9 cellular contexts compared by ENCODE assay signal in the genomic region with DNA sequence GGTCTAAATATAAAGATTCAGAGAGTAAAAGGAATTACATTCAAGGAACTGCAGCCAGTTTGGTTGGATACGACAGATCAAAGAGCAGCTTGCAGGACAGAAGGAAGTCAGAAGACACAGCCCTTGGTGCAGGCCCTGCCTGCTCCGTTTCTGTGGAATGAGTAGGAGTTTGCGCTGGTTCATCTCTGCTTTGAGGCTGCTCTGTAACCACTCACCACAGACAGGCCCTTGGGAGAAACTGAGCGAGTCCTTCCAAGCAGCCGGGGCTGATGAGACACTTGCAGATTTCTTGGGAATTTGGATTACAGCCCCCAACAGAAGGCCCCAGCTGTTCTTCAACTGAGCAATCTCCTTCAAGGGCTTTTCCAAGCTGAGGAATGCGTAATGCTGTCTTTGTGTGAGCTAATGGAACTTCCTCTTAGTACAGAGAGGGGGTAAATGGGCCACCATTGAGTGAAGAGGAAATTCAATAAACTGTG. TPM values are rescaled to one million over a fixed set of nuclear protein-coding genes. Genes with fewer than 3 reads are reported as not detected.
DNase-seq lines count a peak whose midpoint lies in the region; ATAC-seq and TF ChIP-seq lines count a peak whose summit lies in the region.
"Had no signal": no experiment of that assay in that cellular context is flagged by ENCODE, and none has a peak within 500 bp of the region (broad histone marks: within the 10 kb centered on the region; RNA-seq: fewer than 3 reads in every experiment).

No MANE protein-coding gene starts in this region.

- 56 to 62% methylated on average over 6 of the region's 6 CpGs for WGBS in aorta, 2 donors

- peak; percentile 75 to 79 for ATAC-seq in activated naive CD4-positive, alpha-beta T cell treated with anti-CD3 and anti-CD28 coated beads, Interleukin-2, amount 50 U/mL, for 72 hours
- ATAC-seq in mucosa of descending colon (peak; percentile 44), aorta (ENCODE audit: low FRiP score) (no peak), HG02973 (IDR thresholded peaks at IDR 0.05; ENCODE audit: unreplicated experiment) (no peak), GM21619 (IDR thresholded peaks at IDR 0.05; ENCODE audit: unreplicated experiment) (no peak)

- peak overlapping the region; percentile 92 to 93 for H3K27ac Mint-ChIP-seq in activated naive CD4-positive, alpha-beta T cell treated with anti-CD3 and anti-CD28 coated beads, Interleukin-2, amount 50 U/mL, for 72 hours

- H3K36me3 ChIP-seq in mucosa of descending colon (ENCODE audit: low read depth) = no peaks in the 10 kb centered on the region
- no peaks in the 10 kb centered on the region for H3K36me3 ChIP-seq in stomach smooth muscle (ENCODE audit: control insufficient read depth in 2 of 2, insufficient read depth in 2 of 2, low read length in 2 of 2)
- H3K36me3 ChIP-seq in aorta (ENCODE audit: control insufficient read depth in 1 of 2, insufficient read depth in 2 of 2, low read length in 1 of 2) = no peaks in the 10 kb centered on the region
- H3K36me3 ChIP-seq: WERI-Rb-1 had no signal

- H3K9me3 ChIP-seq in mucosa of descending colon (no peaks in the 10 kb centered on the region), stomach smooth muscle (ENCODE audit: control insufficient read depth in 2 of 2, low read length in 2 of 2) (peaks cover 3 to 6% of the 10 kb centered on the region in 2 donors), aorta (ENCODE audit: control insufficient read depth, low read length) (peaks cover 2% of the 10 kb centered on the region)

- DNase-seq in SIG-M5 treated with dmso at 0.1 percent for 504 hours (lab: John Stamatoyannopoulos, UW; ENCODE audit: unreplicated experiment) = peak; percentile 57
- no peak for DNase-seq in SIG-M5 (lab: John Stamatoyannopoulos, UW)
- DNase-seq in activated naive CD4-positive, alpha-beta T cell treated with anti-CD3 and anti-CD28 coated beads, Interleukin-2, amount 50 U/mL, for 72 hours (ENCODE audit: low spot score in 2 of 2) = peak; percentile 61 to 75
- peak in 1 of 3 donors; percentile 65 for DNase-seq in mucosa of descending colon
- DNase-seq in aorta = no peak
- DNase-seq: WERI-Rb-1 had no signal

- intact Hi-C loops in mucosa of descending colon (cut with DNase I, micrococcal nuclease) (no loop called here), aorta (cut with DNase I) (no loop called here)

- H3K36me3 Mint-ChIP-seq in activated naive CD4-positive, alpha-beta T cell treated with anti-CD3 and anti-CD28 coated beads, Interleukin-2, amount 50 U/mL, for 72 hours = peaks cover 32 to 35% of the 10 kb centered on the region in 2 donors

- H3K4me1 ChIP-seq in mucosa of descending colon (ENCODE audit: low read depth) (peaks cover 12% of the 10 kb centered on the region), stomach smooth muscle (ENCODE audit: control insufficient read depth, insufficient read depth, low read length) (peaks cover 7% of the 10 kb centered on the region), aorta (ENCODE audit: control insufficient read depth in 1 of 2, insufficient read depth in 2 of 2, low read length in 2 of 2) (no peaks in the 10 kb centered on the region)

- no peak overlapping the region for H3K9ac ChIP-seq in stomach smooth muscle (ENCODE audit: low read length in 2 of 2)

- H3K27ac ChIP-seq in stomach smooth muscle (ENCODE audit: low read length) = peak overlapping the region; percentile 58
- no peak overlapping the region for H3K27ac ChIP-seq in aorta (ENCODE audit: low read depth in 1 of 2, low read length in 2 of 2)
- H3K27ac ChIP-seq: WERI-Rb-1 had no signal

- peaks cover 8 to 12% of the 10 kb centered on the region in 2 donors for H3K9me3 Mint-ChIP-seq in activated naive CD4-positive, alpha-beta T cell treated with anti-CD3 and anti-CD28 coated beads, Interleukin-2, amount 50 U/mL, for 72 hours

- H3K27me3 ChIP-seq in stomach smooth muscle (ENCODE audit: control insufficient read depth in 1 of 2, insufficient read depth in 2 of 2, low read length in 2 of 2) = no peaks in the 10 kb centered on the region
- H3K27me3 ChIP-seq in aorta (ENCODE audit: control insufficient read depth in 1 of 2, insufficient read depth in 2 of 2, low read length in 1 of 2) = no peaks in the 10 kb centered on the region

- TF ChIP-seq CTCF in mucosa of descending colon (IDR thresholded peaks at IDR 0.05) = no peak

- H3K4me3 ChIP-seq in mucosa of descending colon = no peak overlapping the region
- H3K4me3 ChIP-seq in stomach smooth muscle (ENCODE audit: low read length in 2 of 2) = no peak overlapping the region
- H3K4me3 ChIP-seq in aorta (ENCODE audit: low read length in 2 of 2) = no peak overlapping the region

RNA-seq across cellular contexts. Expression of a gene that starts 16.4 kb away (rescaled TPM):
- total RNA-seq in activated naive CD4-positive, alpha-beta T cell treated with anti-CD3 and anti-CD28 coated beads, Interleukin-2, amount 50 U/mL, for 72 hours = 10 to 100 TPM; 31.6 to 32.2 TPM
- total RNA-seq in mucosa of descending colon (10 to 100 TPM in 2 of 3 donors, 1 to 10 TPM in 1; 9.3 to 25.9 (median 12.5) TPM), aorta (10 to 100 TPM; 18.3 to 59.2 TPM)
- 10 to 100 TPM in 1 of 2 donors, 1 to 10 TPM in 1; 1.7 to 10.9 TPM for polyA plus RNA-seq in aorta

Comparison
In these comparisons a context has a peak if more than half of its experiments do, and no peak if none do; other contexts are left out.
1. DNase-seq: peak in SIG-M5 treated with dmso at 0.1 percent for 504 hours (single experiment) and activated naive CD4-positive, alpha-beta T cell treated with anti-CD3 and anti-CD28 coated beads, Interleukin-2, amount 50 U/mL, for 72 hours (2 of 2); none in SIG-M5 (single experiment) and aorta (0 of 2).
2. ATAC-seq: peak in activated naive CD4-positive, alpha-beta T cell treated with anti-CD3 and anti-CD28 coated beads, Interleukin-2, amount 50 U/mL, for 72 hours (2 of 2) and mucosa of descending colon (single experiment); none in aorta (single experiment), HG02973 (single experiment) and GM21619 (single experiment).